In the genomic region with DNA sequence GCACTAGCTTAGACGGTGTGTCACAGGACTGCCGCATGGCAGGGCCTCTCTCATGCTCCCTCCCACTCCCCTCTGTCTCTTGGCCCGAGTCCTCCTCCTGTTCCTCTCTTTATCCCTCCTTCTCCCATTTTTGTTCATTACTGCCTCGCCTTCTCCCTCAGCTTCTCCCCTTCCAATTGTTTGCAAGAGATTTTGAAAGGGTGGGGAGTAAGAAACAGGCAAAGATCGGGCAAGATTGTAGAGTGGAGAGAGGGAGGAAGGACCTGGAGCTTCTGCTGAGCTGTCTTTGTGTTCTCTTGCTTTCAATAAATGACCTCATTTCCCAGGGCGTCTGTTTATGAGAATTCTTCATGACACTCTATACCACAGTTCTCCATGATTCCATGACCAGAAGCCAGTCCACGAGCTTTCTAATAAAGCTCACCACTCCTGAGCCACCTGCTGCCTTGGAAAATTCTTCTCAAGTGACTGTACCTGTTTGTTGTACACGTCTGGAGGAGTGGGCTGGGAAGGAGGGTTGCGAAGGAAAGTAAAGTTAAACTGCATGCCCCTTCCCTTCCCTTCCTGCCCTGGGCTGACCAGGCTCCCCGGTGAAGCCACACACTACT, we compare ENCODE assay signal across 18 cellular contexts. TPM values are rescaled to one million over a fixed set of nuclear protein-coding genes. Genes with fewer than 3 reads are reported as not detected.
DNase-seq lines count a peak whose midpoint lies in the region; ATAC-seq and TF ChIP-seq lines count a peak whose summit lies in the region.
"Had no signal": no experiment of that assay in that cellular context is flagged by ENCODE, and none has a peak within 500 bp of the region (broad histone marks: within the 10 kb centered on the region; RNA-seq: fewer than 3 reads in every experiment).

No MANE protein-coding gene starts in this region.

- no peaks in the 10 kb centered on the region for H3K4me1 ChIP-seq in aorta (ENCODE audit: control insufficient read depth in 1 of 2, insufficient read depth in 2 of 2, low read length in 2 of 2)

- TF ChIP-seq CTCF in endothelial cell (IDR thresholded peaks at IDR 0.05; ENCODE audit: unreplicated experiment) (no peak), progenitor cell of endocrine pancreas (IDR thresholded peaks at IDR 0.05; ENCODE audit: unreplicated experiment) (no peak)

- no peaks in the 10 kb centered on the region for H3K9me3 ChIP-seq in aorta (ENCODE audit: control insufficient read depth, low read length)

- H3K36me3 Mint-ChIP-seq in endothelial cell (ENCODE audit: low read depth, unreplicated experiment) = no peaks in the 10 kb centered on the region
- no peaks in the 10 kb centered on the region for H3K36me3 Mint-ChIP-seq in progenitor cell of endocrine pancreas (ENCODE audit: insufficient read depth)

- no peak overlapping the region for H3K4me3 ChIP-seq in aorta (ENCODE audit: low read length in 2 of 2)
- H3K4me3 ChIP-seq: GM23338 had no signal

- H3K4me1 Mint-ChIP-seq in endothelial cell (ENCODE audit: unreplicated experiment) (peaks cover 46% of the 10 kb centered on the region), progenitor cell of endocrine pancreas (ENCODE audit: low read depth) (peaks cover 30% of the 10 kb centered on the region)
- H3K4me1 Mint-ChIP-seq: B cell had no signal

- H3K27me3 ChIP-seq in aorta (ENCODE audit: control insufficient read depth in 1 of 2, insufficient read depth in 2 of 2, low read length in 1 of 2) = no peaks in the 10 kb centered on the region

- peak overlapping the region; percentile 70 for H3K27ac Mint-ChIP-seq in endothelial cell (ENCODE audit: unreplicated experiment)
- peak overlapping the region; percentile 86 for H3K27ac Mint-ChIP-seq in progenitor cell of endocrine pancreas
- H3K27ac Mint-ChIP-seq: B cell; CD4-positive, alpha-beta T cell; GM23338 had no signal

- H3K27me3 Mint-ChIP-seq in endothelial cell (ENCODE audit: unreplicated experiment) (peaks cover 6% of the 10 kb centered on the region), progenitor cell of endocrine pancreas (no peaks in the 10 kb centered on the region)

- H3K9me3 Mint-ChIP-seq in endothelial cell (ENCODE audit: unreplicated experiment) = no peaks in the 10 kb centered on the region
- H3K9me3 Mint-ChIP-seq in progenitor cell of endocrine pancreas (ENCODE audit: low read depth) = peaks cover 6% of the 10 kb centered on the region
- H3K9me3 Mint-ChIP-seq: CD4-positive, alpha-beta T cell; GM23338 had no signal

- peak; percentile 40 for DNase-seq in H4 (ENCODE audit: low spot score)
- peak; percentile 71 for DNase-seq in LoVo (ENCODE audit: low spot score)
- no peak for DNase-seq in endothelial cell (ENCODE audit: low spot score)
- no peak for DNase-seq in progenitor cell of endocrine pancreas (ENCODE audit: low spot score, unreplicated experiment)
- DNase-seq in NCI-H1930 (lab: John Stamatoyannopoulos, UW) = no peak
- DNase-seq in aorta = no peak
- DNase-seq: Calu3; CD4-positive, alpha-beta T cell; DMS79 treated with DMSO at 0.1 percent for 48 hours; GF-D8; IMR-90; NCI-H1436 treated with DMSO at 0.1 percent for 48 hours; NCI-H2081 treated with DMSO at 0.1 percent for 48 hours; NCI-H510A treated with DMSO at 0.1 percent for 48 hours; SIG-M5 had no signal

- no peak overlapping the region for H3K27ac ChIP-seq in aorta (ENCODE audit: low read depth in 1 of 2, low read length in 2 of 2)

- ATAC-seq in HG03457 (IDR thresholded peaks at IDR 0.05; ENCODE audit: unreplicated experiment) = no peak
- ATAC-seq in aorta (ENCODE audit: low FRiP score) = no peak

- intact Hi-C loops in aorta (cut with DNase I) = no loop called here

- no peak overlapping the region for H3K4me3 Mint-ChIP-seq in endothelial cell (ENCODE audit: unreplicated experiment)
- no peak overlapping the region for H3K4me3 Mint-ChIP-seq in progenitor cell of endocrine pancreas (ENCODE audit: low read depth)
- H3K4me3 Mint-ChIP-seq: B cell; CD4-positive, alpha-beta T cell; GM23338 had no signal

- 62 to 63% methylated on average over 10 of the region's 10 CpGs for WGBS in aorta, 2 donors

- no peaks in the 10 kb centered on the region for H3K36me3 ChIP-seq in aorta (ENCODE audit: control insufficient read depth in 1 of 2, insufficient read depth in 2 of 2, low read length in 1 of 2)

RNA-seq across cellular contexts. Expression of a gene that starts 50.0 kb away (rescaled TPM):
- 2.4 and 6.3 TPM in 2 replicates for total RNA-seq in H4 (2014; rRNA removed; shearing (Covaris generic))
- total RNA-seq in endothelial cell (ENCODE audit: unreplicated experiment) (135 TPM), progenitor cell of endocrine pancreas (38.8 and 42.2 TPM in 2 replicates), aorta (10 to 100 TPM; 36.2 to 62.7 TPM)
- 1 to 10 TPM; 1.6 to 1.9 TPM for polyA plus RNA-seq in aorta

Comparison
In these comparisons a context has a peak if more than half of its experiments do, and no peak if none do; other contexts are left out.
1. DNase-seq: peak in H4 (single experiment) and LoVo (single experiment); none in endothelial cell (single experiment), progenitor cell of endocrine pancreas (single experiment), NCI-H1930 (0 of 2) and aorta (0 of 2).